Comparison of ENCODE assay signal across 9 cellular contexts in the genomic region with DNA sequence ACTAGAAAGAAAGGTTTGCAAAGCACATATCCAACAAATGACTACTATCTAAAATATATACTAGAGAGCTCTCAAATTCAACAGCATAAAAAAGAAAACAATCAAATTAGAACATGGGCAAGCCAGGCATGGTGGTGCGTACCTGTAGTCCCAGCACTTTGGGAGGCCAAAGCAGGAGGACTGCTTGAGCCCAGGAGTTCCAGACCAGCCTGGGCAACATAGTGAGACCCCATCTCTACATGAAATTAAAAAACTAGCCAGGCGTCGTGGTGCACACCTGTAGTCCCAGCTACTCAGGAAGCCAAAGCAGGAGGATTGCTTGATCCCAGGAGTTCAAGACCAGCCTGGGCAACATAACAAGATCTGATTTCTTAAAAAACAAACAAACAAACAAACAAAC. TPM values are rescaled to one million over a fixed set of nuclear protein-coding genes. Genes with fewer than 3 reads are reported as not detected.
DNase-seq lines count a peak whose midpoint lies in the region; ATAC-seq and TF ChIP-seq lines count a peak whose summit lies in the region.
"Not testable (repeated sequence)": the region's sequence is repeated elsewhere in the genome, so short reads cannot be mapped to it uniquely, and the experiment has no call there.
"Had no signal": no experiment of that assay in that cellular context is flagged by ENCODE, and none has a peak within 500 bp of the region (broad histone marks: within the 10 kb centered on the region; RNA-seq: fewer than 3 reads in every experiment).

No MANE protein-coding gene starts in this region.

- H3K4me3 Mint-ChIP-seq in CD4-positive, alpha-beta T cell; WTC11; activated T-cell treated with anti-CD3 and anti-CD28 coated beads, Interleukin-2, amount 50 U/mL, for 24 hours; activated naive CD8-positive, alpha-beta T cell treated with anti-CD3 and anti-CD28 coated beads, Interleukin-2, amount 10 ng/mL, durations not matched to agents 7 days and 5 days; endothelial cell (ENCODE audit: unreplicated experiment): not testable (repeated sequence)
- H3K4me3 Mint-ChIP-seq in natural killer cell = peak overlapping the region; percentile 73
- peak overlapping the region; percentile 41 for H3K4me3 Mint-ChIP-seq in stimulated activated naive CD8-positive, alpha-beta T cell treated with anti-CD3 and anti-CD28 coated beads, Interleukin-15, Interleukin-2, amounts not matched to agents 100 ng/mL and 50 ng/mL, for 24 hours

- H3K4me2 ChIP-seq in MM.1S (ENCODE audit: low read depth, low read length) = peak overlapping the region; percentile 51; the same call in 1 of the 2 replicates

- CTCF ChIA-PET in CD4-positive, alpha-beta T cell (lab: Charles Lee); WTC11 (lab: Charles Lee): not testable (repeated sequence)

- peak overlapping the region; percentile 39 for H3K9ac ChIP-seq in MM.1S (ENCODE audit: low read length)

- POLR2A ChIA-PET in CD4-positive, alpha-beta T cell (lab: Charles Lee) = interaction anchor here (0.6 kb wide), 1 partner anchor 183 kb away, joined by 3 read pairs; no protein-coding TSS in a partner anchor
- POLR2A ChIA-PET in WTC11 (lab: Charles Lee); activated naive CD8-positive, alpha-beta T cell treated with anti-CD3 and anti-CD28 coated beads, Interleukin-2, amount 10 ng/mL, durations not matched to agents 7 days and 5 days (lab: Charles Lee): not testable (repeated sequence)

- not testable (repeated sequence) for DNase-seq in CD4-positive, alpha-beta T cell; MM.1S; WTC11 (ENCODE audit: low spot score); activated T-cell treated with anti-CD3 and anti-CD28 coated beads, Interleukin-2, amount 50 U/mL, for 24 hours; activated naive CD8-positive, alpha-beta T cell treated with anti-CD3 and anti-CD28 coated beads, Interleukin-2, amount 10 ng/mL, durations not matched to agents 7 days and 5 days; endothelial cell (ENCODE audit: low spot score); natural killer cell

- H2AFZ ChIP-seq in MM.1S (ENCODE audit: low read length) = not testable (repeated sequence)

- H3F3A ChIP-seq in MM.1S (ENCODE audit: insufficient read depth, low read length) = peaks cover 21% of the 10 kb centered on the region

- not testable (repeated sequence) for H3K27me3 Mint-ChIP-seq in CD4-positive, alpha-beta T cell; WTC11 (ENCODE audit: low read depth); activated T-cell treated with anti-CD3 and anti-CD28 coated beads, Interleukin-2, amount 50 U/mL, for 24 hours; activated naive CD8-positive, alpha-beta T cell treated with anti-CD3 and anti-CD28 coated beads, Interleukin-2, amount 10 ng/mL, durations not matched to agents 7 days and 5 days; endothelial cell (ENCODE audit: unreplicated experiment); natural killer cell (ENCODE audit: low read depth in 2 of 2); stimulated activated naive CD8-positive, alpha-beta T cell treated with anti-CD3 and anti-CD28 coated beads, Interleukin-15, Interleukin-2, amounts not matched to agents 100 ng/mL and 50 ng/mL, for 24 hours

- not testable (repeated sequence) for H3K36me3 ChIP-seq in MM.1S (replicated peaks; ENCODE audit: insufficient read depth, low read length)

- H3K27ac Mint-ChIP-seq in CD4-positive, alpha-beta T cell = peak overlapping the region; percentile 63
- not testable (repeated sequence) for H3K27ac Mint-ChIP-seq in WTC11
- H3K27ac Mint-ChIP-seq in activated T-cell treated with anti-CD3 and anti-CD28 coated beads, Interleukin-2, amount 50 U/mL, for 24 hours = peak overlapping the region; percentile 89
- H3K27ac Mint-ChIP-seq in activated naive CD8-positive, alpha-beta T cell treated with anti-CD3 and anti-CD28 coated beads, Interleukin-2, amount 10 ng/mL, durations not matched to agents 7 days and 5 days = peak overlapping the region; percentile 65
- H3K27ac Mint-ChIP-seq in endothelial cell (ENCODE audit: unreplicated experiment) (peak overlapping the region; percentile 12), natural killer cell (peak overlapping the region; percentile 96 to 97)
- peak overlapping the region; percentile 89 for H3K27ac Mint-ChIP-seq in stimulated activated naive CD8-positive, alpha-beta T cell treated with anti-CD3 and anti-CD28 coated beads, Interleukin-15, Interleukin-2, amounts not matched to agents 100 ng/mL and 50 ng/mL, for 24 hours

- not testable (repeated sequence) for H3K27ac ChIP-seq in CD4-positive, alpha-beta T cell (ENCODE audit: low read depth, low read length)
- peak overlapping the region; percentile 81 for H3K27ac ChIP-seq in MM.1S (ENCODE audit: low read length)

- not testable (repeated sequence) for H3K9me3 ChIP-seq in CD4-positive, alpha-beta T cell (ENCODE audit: control insufficient read depth, low read length); MM.1S (replicated peaks; ENCODE audit: insufficient read depth, low read length)

- H4K20me1 ChIP-seq in MM.1S (ENCODE audit: insufficient read depth, low read length) = not testable (repeated sequence)

- ATAC-seq in CD4-positive, alpha-beta T cell (ENCODE audit: poor library complexity); WTC11; activated naive CD8-positive, alpha-beta T cell treated with anti-CD3 and anti-CD28 coated beads, Interleukin-2, amount 10 ng/mL, durations not matched to agents 7 days and 5 days (ENCODE audit: low read depth); natural killer cell: not testable (repeated sequence)

- not testable (repeated sequence) for TF ChIP-seq CTCF in CD4-positive, alpha-beta T cell (IDR thresholded peaks at IDR 0.05); MM.1S (IDR thresholded peaks at IDR 0.05; ENCODE audit: low read length); WTC11 (IDR thresholded peaks at IDR 0.05); endothelial cell (IDR thresholded peaks at IDR 0.05; ENCODE audit: unreplicated experiment); natural killer cell (IDR thresholded peaks at IDR 0.05)

- H3K27me3 ChIP-seq in CD4-positive, alpha-beta T cell (ENCODE audit: control insufficient read depth, insufficient read depth, low read length); MM.1S (replicated peaks; ENCODE audit: insufficient read depth, low read length): not testable (repeated sequence)

- peaks cover 23% of the 10 kb centered on the region for H3K36me3 Mint-ChIP-seq in CD4-positive, alpha-beta T cell (ENCODE audit: low read depth)
- not testable (repeated sequence) for H3K36me3 Mint-ChIP-seq in WTC11; activated naive CD8-positive, alpha-beta T cell treated with anti-CD3 and anti-CD28 coated beads, Interleukin-2, amount 10 ng/mL, durations not matched to agents 7 days and 5 days; natural killer cell
- peaks cover 17% of the 10 kb centered on the region for H3K36me3 Mint-ChIP-seq in activated T-cell treated with anti-CD3 and anti-CD28 coated beads, Interleukin-2, amount 50 U/mL, for 24 hours (ENCODE audit: low read depth)
- H3K36me3 Mint-ChIP-seq in endothelial cell (ENCODE audit: low read depth, unreplicated experiment) = peaks cover 10% of the 10 kb centered on the region
- H3K36me3 Mint-ChIP-seq in stimulated activated naive CD8-positive, alpha-beta T cell treated with anti-CD3 and anti-CD28 coated beads, Interleukin-15, Interleukin-2, amounts not matched to agents 100 ng/mL and 50 ng/mL, for 24 hours (ENCODE audit: low read depth) = peaks cover 22% of the 10 kb centered on the region

- intact Hi-C loops in CD4-positive, alpha-beta T cell (cut with DNase I, micrococcal nuclease) = not testable (repeated sequence)
- intact Hi-C loops in natural killer cell (cut with micrococcal nuclease) = loop anchor here (1.0 to 5.0 kb wide), 4 partner anchors 14 to 372 kb away; partner anchors contain the start of genes C19orf44, CALR3 and TPM4

- H3K9me3 Mint-ChIP-seq in CD4-positive, alpha-beta T cell; WTC11; activated T-cell treated with anti-CD3 and anti-CD28 coated beads, Interleukin-2, amount 50 U/mL, for 24 hours; activated naive CD8-positive, alpha-beta T cell treated with anti-CD3 and anti-CD28 coated beads, Interleukin-2, amount 10 ng/mL, durations not matched to agents 7 days and 5 days; endothelial cell (ENCODE audit: unreplicated experiment); natural killer cell; stimulated activated naive CD8-positive, alpha-beta T cell treated with anti-CD3 and anti-CD28 coated beads, Interleukin-15, Interleukin-2, amounts not matched to agents 100 ng/mL and 50 ng/mL, for 24 hours: not testable (repeated sequence)

- not testable (repeated sequence) for H3K9me2 ChIP-seq in MM.1S (replicated peaks; ENCODE audit: insufficient read depth, low read length)

- peaks cover 55% of the 10 kb centered on the region for H3K4me1 ChIP-seq in MM.1S (ENCODE audit: low read length)

- peaks cover 56% of the 10 kb centered on the region for H3K4me1 Mint-ChIP-seq in CD4-positive, alpha-beta T cell (ENCODE audit: low read depth)
- H3K4me1 Mint-ChIP-seq in WTC11 (peaks cover 26% of the 10 kb centered on the region), endothelial cell (ENCODE audit: unreplicated experiment) (peaks cover 28% of the 10 kb centered on the region), natural killer cell (peaks cover 67 to 72% of the 10 kb centered on the region in 2 donors)
- H3K4me1 Mint-ChIP-seq in activated T-cell treated with anti-CD3 and anti-CD28 coated beads, Interleukin-2, amount 50 U/mL, for 24 hours (ENCODE audit: low read depth) = peaks cover 61% of the 10 kb centered on the region
- H3K4me1 Mint-ChIP-seq in activated naive CD8-positive, alpha-beta T cell treated with anti-CD3 and anti-CD28 coated beads, Interleukin-2, amount 10 ng/mL, durations not matched to agents 7 days and 5 days = peaks cover 35% of the 10 kb centered on the region
- H3K4me1 Mint-ChIP-seq in stimulated activated naive CD8-positive, alpha-beta T cell treated with anti-CD3 and anti-CD28 coated beads, Interleukin-15, Interleukin-2, amounts not matched to agents 100 ng/mL and 50 ng/mL, for 24 hours (ENCODE audit: low read depth) = peaks cover 65% of the 10 kb centered on the region

- 0 out of 2 replicates have a peak overlapping the region, but pooled peaks have one; percentile 1 for H3K4me3 ChIP-seq in MM.1S (ENCODE audit: low read length)

- H3K79me2 ChIP-seq in MM.1S (ENCODE audit: low read length) = peaks cover 92% of the 10 kb centered on the region

RNA-seq across cellular contexts. Expression of gene EPS15L1, which starts 22.9 kb away (rescaled TPM):
- 10 to 100 TPM; 24.6 to 26.5 TPM for total RNA-seq in CD4-positive, alpha-beta T cell
- total RNA-seq in WTC11 (2021) = 37.9 to 44.8 TPM (median 39.1 TPM) in 3 replicates
- 10 to 100 TPM; 40.0 to 41.7 TPM for total RNA-seq in activated naive CD8-positive, alpha-beta T cell treated with anti-CD3 and anti-CD28 coated beads, Interleukin-2, amount 10 ng/mL, durations not matched to agents 7 days and 5 days
- total RNA-seq in endothelial cell (ENCODE audit: unreplicated experiment) = 34.5 TPM
- 100 to 1,000 TPM in 1 of 3 donors, 10 to 100 TPM in 2; 92.2 to 120 (median 99.3) TPM for total RNA-seq in natural killer cell

RNA-seq across cellular contexts. Expression of gene CALR3, which starts 47.1 kb away (rescaled TPM):
- not detected for total RNA-seq in CD4-positive, alpha-beta T cell
- total RNA-seq in WTC11 (2021) = 0.21 to 0.87 TPM (median 0.50 TPM) in 3 replicates
- total RNA-seq in activated naive CD8-positive, alpha-beta T cell treated with anti-CD3 and anti-CD28 coated beads, Interleukin-2, amount 10 ng/mL, durations not matched to agents 7 days and 5 days = not detected
- total RNA-seq in endothelial cell (ENCODE audit: unreplicated experiment) = not detected
- total RNA-seq in natural killer cell = not detected
- total RNA-seq: A673 had no signal

RNA-seq across cellular contexts. Expression of gene C19orf44, which starts 47.3 kb away (rescaled TPM):
- 1 to 10 TPM in 1 of 2 experiments, under 1 TPM in 1; 0.78 to 1.0 TPM for total RNA-seq in CD4-positive, alpha-beta T cell
- total RNA-seq in WTC11 (2021) (3.4 to 4.8 TPM (median 4.1 TPM) in 3 replicates), endothelial cell (ENCODE audit: unreplicated experiment) (3.7 TPM), natural killer cell (1 to 10 TPM; 1.2 to 2.8 (median 1.4) TPM)
- total RNA-seq in activated naive CD8-positive, alpha-beta T cell treated with anti-CD3 and anti-CD28 coated beads, Interleukin-2, amount 10 ng/mL, durations not matched to agents 7 days and 5 days = 1 to 10 TPM; 3.0 to 3.3 TPM
